In the genomic region with DNA sequence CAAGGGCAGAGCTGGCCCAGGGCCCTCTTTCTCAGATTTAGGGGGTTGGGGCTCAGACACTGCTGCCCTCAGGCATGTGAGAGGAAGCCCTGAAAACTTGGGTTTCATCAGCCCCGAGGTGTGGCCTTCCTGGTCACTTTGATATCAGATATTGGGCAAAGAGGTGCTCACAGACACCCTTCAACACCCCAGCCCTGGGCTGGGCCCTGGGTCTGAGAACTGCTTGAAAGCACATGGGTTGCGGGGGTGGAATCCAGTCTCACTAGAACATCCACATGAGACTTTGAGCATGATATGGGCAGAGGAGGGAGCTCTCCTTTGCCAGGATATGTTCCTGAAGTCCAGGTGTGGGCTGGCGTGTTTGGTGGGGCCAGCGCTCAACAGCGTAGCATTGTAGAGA, we compare ENCODE assay signal across 31 cellular contexts. TPM values are rescaled to one million over a fixed set of nuclear protein-coding genes. Genes with fewer than 3 reads are reported as not detected.
"Had no signal": no experiment of that assay in that cellular context is flagged by ENCODE, and none has a peak within 500 bp of the region (broad histone marks: within the 10 kb centered on the region; RNA-seq: fewer than 3 reads in every experiment).

No MANE protein-coding gene starts in this region.

- H3K27me3 Mint-ChIP-seq: activated CD8-positive, alpha-beta memory T cell treated with anti-CD3 and anti-CD28 coated beads, Interleukin-2, amount 10 ng/mL, durations not matched to agents 7 days and 5 days; activated naive CD4-positive, alpha-beta T cell treated with anti-CD3 and anti-CD28 coated beads, Interleukin-2, amount 50 U/mL, for 24 hours; activated naive CD8-positive, alpha-beta T cell treated with anti-CD3 and anti-CD28 coated beads, Interleukin-2, amount 50 U/mL, for 24 hours; activated T-cell treated with anti-CD3 and anti-CD28 coated beads, Interleukin-2, amount 50 U/mL, for 24 hours; brain had no signal

- H3K27ac ChIP-seq: SJSA1 had no signal

- H3K36me3 Mint-ChIP-seq: activated CD8-positive, alpha-beta memory T cell treated with anti-CD3 and anti-CD28 coated beads, Interleukin-2, amount 10 ng/mL, durations not matched to agents 7 days and 5 days; activated naive CD4-positive, alpha-beta T cell treated with anti-CD3 and anti-CD28 coated beads, Interleukin-2, amount 50 U/mL, for 24 hours; brain; WTC11 had no signal

- FAIRE-seq: astrocyte had no signal

- DNase-seq: activated CD4-positive, alpha-beta T cell treated with anti-CD3 and anti-CD28 coated beads for 48 hours; activated CD4-positive, alpha-beta T cell treated with anti-CD3 and anti-CD28 coated beads, Interleukin-2, amount 50 U/mL, for 48 hours; activated CD4-positive, CD25-positive, alpha-beta regulatory T cell treated with anti-CD3 and anti-CD28 coated beads, Interleukin-2, amount 50 U/mL, for 72 hours; activated CD8-positive, alpha-beta memory T cell treated with anti-CD3 and anti-CD28 coated beads, Interleukin-2, amount 10 ng/mL, durations not matched to agents 7 days and 5 days; activated effector memory CD4-positive, alpha-beta T cell treated with Interleukin-2 at 50 U/mL for 16 hours; activated naive CD4-positive, alpha-beta T cell; activated naive CD8-positive, alpha-beta T cell treated with anti-CD3 and anti-CD28 coated beads, Interleukin-2, amount 50 U/mL, for 24 hours; activated T-cell treated with anti-CD3 and anti-CD28 coated beads, Interleukin-2, amount 50 U/mL, for 24 hours; amniotic stem cell; MG63; MV-4-11; NCI-H1092 treated with DMSO at 0.1 percent for 48 hours; NCI-H1417 treated with DMSO at 0.1 percent for 48 hours; NCI-H1694; NCI-H2029; NCI-H2107; NCI-H345; NCI-H510A; NCI-H69; NK-92 treated with Interleukin-12 subunit alpha and Interleukin-12 subunit beta, amount 100 ng/mL, for 24 hours; OCI-M1; RPMI8226 had no signal

- H3K27ac Mint-ChIP-seq: activated CD8-positive, alpha-beta memory T cell treated with anti-CD3 and anti-CD28 coated beads, Interleukin-2, amount 10 ng/mL, durations not matched to agents 7 days and 5 days; activated naive CD4-positive, alpha-beta T cell treated with anti-CD3 and anti-CD28 coated beads, Interleukin-2, amount 50 U/mL, for 24 hours; activated naive CD8-positive, alpha-beta T cell treated with anti-CD3 and anti-CD28 coated beads, Interleukin-2, amount 50 U/mL, for 24 hours; activated T-cell treated with anti-CD3 and anti-CD28 coated beads, Interleukin-2, amount 50 U/mL, for 24 hours; activated T-helper 1 cell treated with anti-CD3 and anti-CD28 coated beads, Interleukin-12 subunit alpha, Interleukin-12 subunit beta, Interleukin-2, Interleukin-4 antibody, amounts not matched to agents 30 ng/mL and 10 ng/mL and 1 ng/mL, durations not matched to agents 14 hours and 24 hours and 36 hours; brain; T-helper 1 cell treated with Interleukin-12 subunit alpha and Interleukin-12 subunit beta and Interleukin-4 antibody, amounts not matched to agents 30 μg/mL and 1 μg/mL, for 36 hours; WTC11 had no signal

- H3K4me3 ChIP-seq: MG63, SJSA1 had no signal

- H3K4me1 Mint-ChIP-seq: activated naive CD4-positive, alpha-beta T cell treated with anti-CD3 and anti-CD28 coated beads, Interleukin-2, amount 50 U/mL, for 24 hours; brain had no signal

- H3K9me3 ChIP-seq: MG63, SJSA1 had no signal

- ATAC-seq: activated CD8-positive, alpha-beta memory T cell treated with anti-CD3 and anti-CD28 coated beads, Interleukin-2, amount 10 ng/mL, durations not matched to agents 7 days and 5 days; Panc1; Right ventricle myocardium inferior; WTC11 had no signal

- H3K36me3 ChIP-seq: MG63, SJSA1 had no signal

- H3K4me1 ChIP-seq: SJSA1 had no signal

- H3K4me3 Mint-ChIP-seq: activated CD8-positive, alpha-beta memory T cell treated with anti-CD3 and anti-CD28 coated beads, Interleukin-2, amount 10 ng/mL, durations not matched to agents 7 days and 5 days; activated naive CD4-positive, alpha-beta T cell treated with anti-CD3 and anti-CD28 coated beads, Interleukin-2, amount 50 U/mL, for 24 hours; activated naive CD8-positive, alpha-beta T cell treated with anti-CD3 and anti-CD28 coated beads, Interleukin-2, amount 50 U/mL, for 24 hours; activated T-cell treated with anti-CD3 and anti-CD28 coated beads, Interleukin-2, amount 50 U/mL, for 24 hours; activated T-helper 1 cell treated with anti-CD3 and anti-CD28 coated beads, Interleukin-12 subunit alpha, Interleukin-12 subunit beta, Interleukin-2, Interleukin-4 antibody, amounts not matched to agents 30 ng/mL and 10 ng/mL and 1 ng/mL, durations not matched to agents 14 hours and 24 hours and 36 hours; brain; T-helper 1 cell treated with Interleukin-12 subunit alpha and Interleukin-12 subunit beta and Interleukin-4 antibody, amounts not matched to agents 30 μg/mL and 1 μg/mL, for 36 hours; WTC11 had no signal

- H3K27me3 ChIP-seq: MG63, SJSA1 had no signal

- H3K9me3 Mint-ChIP-seq: activated naive CD4-positive, alpha-beta T cell treated with anti-CD3 and anti-CD28 coated beads, Interleukin-2, amount 50 U/mL, for 24 hours; activated naive CD8-positive, alpha-beta T cell treated with anti-CD3 and anti-CD28 coated beads, Interleukin-2, amount 50 U/mL, for 24 hours; activated T-cell treated with anti-CD3 and anti-CD28 coated beads, Interleukin-2, amount 50 U/mL, for 24 hours; activated T-helper 1 cell treated with anti-CD3 and anti-CD28 coated beads, Interleukin-12 subunit alpha, Interleukin-12 subunit beta, Interleukin-2, Interleukin-4 antibody, amounts not matched to agents 30 ng/mL and 10 ng/mL and 1 ng/mL, durations not matched to agents 14 hours and 24 hours and 36 hours; brain; T-helper 1 cell treated with Interleukin-12 subunit alpha and Interleukin-12 subunit beta and Interleukin-4 antibody, amounts not matched to agents 30 μg/mL and 1 μg/mL, for 36 hours; WTC11 had no signal

RNA-seq across cellular contexts. Expression of a gene that starts 10.4 kb away (rescaled TPM):
- total RNA-seq: SJSA1 had no signal
